1 cellular context compared by ENCODE assay signal in the genomic region with DNA sequence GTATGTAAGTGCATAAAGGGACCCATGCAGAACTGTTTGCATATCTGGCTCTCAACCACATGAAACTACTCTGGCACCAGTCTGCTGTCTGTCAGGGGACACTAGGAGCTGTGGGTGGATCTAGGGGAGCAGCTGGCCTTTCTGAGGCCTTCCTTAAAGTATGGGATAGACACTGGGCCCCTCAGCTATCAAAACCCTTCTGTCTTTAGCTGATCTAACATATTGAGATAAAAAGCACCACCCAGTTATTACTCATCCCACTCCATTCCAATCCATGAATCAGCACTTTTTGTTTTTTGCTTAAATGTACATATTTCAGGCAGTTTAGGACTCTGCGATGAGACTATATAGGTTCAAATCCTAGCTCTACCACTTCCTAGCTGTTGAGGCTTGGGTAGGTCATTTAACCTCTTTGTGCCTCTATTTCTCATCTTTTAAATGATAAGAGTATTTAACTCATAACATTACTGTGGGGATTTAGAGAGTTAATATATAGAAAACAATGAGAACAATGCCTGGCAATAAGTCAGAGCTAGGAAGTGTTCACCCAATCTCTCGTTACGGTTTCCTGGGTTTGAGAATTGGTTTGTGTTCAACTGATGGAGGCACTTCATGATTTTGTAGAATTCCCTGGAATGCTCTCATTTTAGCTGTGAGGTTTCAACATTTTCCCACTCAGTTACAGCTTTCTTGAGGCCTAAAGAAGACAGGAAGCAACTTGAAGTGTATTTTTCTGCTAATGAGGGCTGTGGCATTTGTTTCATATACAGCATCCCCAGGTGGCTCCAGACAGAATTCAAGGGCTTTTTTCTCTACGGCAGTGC.
TF ChIP-seq lines count a peak whose summit lies in the region.

No MANE protein-coding gene starts in this region.

TF ChIP-seq in K562, 482 proteins besides CTCF, POLR2A, EP300 and RAD21 (continued from another document and continues in another):
- TF ChIP-seq, protein P1, sequence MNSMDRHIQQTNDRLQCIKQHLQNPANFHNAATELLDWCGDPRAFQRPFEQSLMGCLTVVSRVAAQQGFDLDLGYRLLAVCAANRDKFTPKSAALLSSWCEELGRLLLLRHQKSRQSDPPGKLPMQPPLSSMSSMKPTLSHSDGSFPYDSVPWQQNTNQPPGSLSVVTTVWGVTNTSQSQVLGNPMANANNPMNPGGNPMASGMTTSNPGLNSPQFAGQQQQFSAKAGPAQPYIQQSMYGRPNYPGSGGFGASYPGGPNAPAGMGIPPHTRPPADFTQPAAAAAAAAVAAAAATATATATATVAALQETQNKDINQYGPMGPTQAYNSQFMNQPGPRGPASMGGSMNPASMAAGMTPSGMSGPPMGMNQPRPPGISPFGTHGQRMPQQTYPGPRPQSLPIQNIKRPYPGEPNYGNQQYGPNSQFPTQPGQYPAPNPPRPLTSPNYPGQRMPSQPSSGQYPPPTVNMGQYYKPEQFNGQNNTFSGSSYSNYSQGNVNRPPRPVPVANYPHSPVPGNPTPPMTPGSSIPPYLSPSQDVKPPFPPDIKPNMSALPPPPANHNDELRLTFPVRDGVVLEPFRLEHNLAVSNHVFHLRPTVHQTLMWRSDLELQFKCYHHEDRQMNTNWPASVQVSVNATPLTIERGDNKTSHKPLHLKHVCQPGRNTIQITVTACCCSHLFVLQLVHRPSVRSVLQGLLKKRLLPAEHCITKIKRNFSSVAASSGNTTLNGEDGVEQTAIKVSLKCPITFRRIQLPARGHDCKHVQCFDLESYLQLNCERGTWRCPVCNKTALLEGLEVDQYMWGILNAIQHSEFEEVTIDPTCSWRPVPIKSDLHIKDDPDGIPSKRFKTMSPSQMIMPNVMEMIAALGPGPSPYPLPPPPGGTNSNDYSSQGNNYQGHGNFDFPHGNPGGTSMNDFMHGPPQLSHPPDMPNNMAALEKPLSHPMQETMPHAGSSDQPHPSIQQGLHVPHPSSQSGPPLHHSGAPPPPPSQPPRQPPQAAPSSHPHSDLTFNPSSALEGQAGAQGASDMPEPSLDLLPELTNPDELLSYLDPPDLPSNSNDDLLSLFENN (IDR thresholded peaks at IDR 0.05; ENCODE audit: low read depth in 2 of 2, low read length in 2 of 2): peak in 1 of 2 experiments; percentile 81; a peak in 2 of 4 replicates
- TF ChIP-seq NONO (IDR thresholded peaks at IDR 0.05; ENCODE audit: low read depth in 2 of 2, low read length in 1 of 2) (no peak), TEAD2 (tag; IDR thresholded peaks at IDR 0.05) (no peak), NR1H2 (CRISPR knock-in tag; IDR thresholded peaks at IDR 0.05) (no peak), ZNF133 (CRISPR knock-in tag; IDR thresholded peaks at IDR 0.05) (no peak), SIRT6 (IDR thresholded peaks at IDR 0.05; ENCODE audit: low read depth, low read length) (no peak), ZNF57 (CRISPR knock-in tag; IDR thresholded peaks at IDR 0.05) (no peak), IRF2 (CRISPR knock-in tag; IDR thresholded peaks at IDR 0.05) (no peak), ARNT (IDR thresholded peaks at IDR 0.05) (peak in 1 of 2 experiments; percentile 63; a peak in 2 of 4 replicates), ZNF561 (CRISPR knock-in tag; conservative IDR thresholded peaks at IDR 0.05) (no peak), HCFC1 (IDR thresholded peaks at IDR 0.05; ENCODE audit: low read depth, low read length) (no peak), POLR2AphosphoS2 (IDR thresholded peaks at IDR 0.05; ENCODE audit: low read length) (no peak), CBFA2T2 (conservative IDR thresholded peaks at IDR 0.05) (peak; percentile 86), MEF2D (tag; conservative IDR thresholded peaks at IDR 0.05; ENCODE audit: low read depth) (no peak), CREB1 (IDR thresholded peaks at IDR 0.05) (peak; percentile 9; the same call in 1 of the 2 replicates), CREB1 (CRISPR knock-in tag; IDR thresholded peaks at IDR 0.05) (no peak), HMG20A (CRISPR knock-in tag; conservative IDR thresholded peaks at IDR 0.05) (no peak), ZNF766 (CRISPR knock-in tag; conservative IDR thresholded peaks at IDR 0.05) (peak; percentile 72; the same call in 1 of the 2 replicates), BRCA1 (IDR thresholded peaks at IDR 0.05) (no peak), BRCA1 (CRISPR knock-in tag; IDR thresholded peaks at IDR 0.05) (no peak), MAZ (CRISPR knock-in tag; conservative IDR thresholded peaks at IDR 0.05 in 1 of 2, IDR thresholded peaks at IDR 0.05 in 1 of 2) (peak in 1 of 2 experiments; percentile 16; a peak in 3 of 4 replicates), ZNF311 (CRISPR knock-in tag; IDR thresholded peaks at IDR 0.05) (no peak), ARID2 (IDR thresholded peaks at IDR 0.05) (no peak), SAP30 (IDR thresholded peaks at IDR 0.05; ENCODE audit: borderline replicate concordance, insufficient read depth, low read depth, low read length, poor library complexity, severe bottlenecking) (no peak), KHSRP (IDR thresholded peaks at IDR 0.05) (no peak), RFX1 (IDR thresholded peaks at IDR 0.05) (no peak)
- TF ChIP-seq, protein P2, sequence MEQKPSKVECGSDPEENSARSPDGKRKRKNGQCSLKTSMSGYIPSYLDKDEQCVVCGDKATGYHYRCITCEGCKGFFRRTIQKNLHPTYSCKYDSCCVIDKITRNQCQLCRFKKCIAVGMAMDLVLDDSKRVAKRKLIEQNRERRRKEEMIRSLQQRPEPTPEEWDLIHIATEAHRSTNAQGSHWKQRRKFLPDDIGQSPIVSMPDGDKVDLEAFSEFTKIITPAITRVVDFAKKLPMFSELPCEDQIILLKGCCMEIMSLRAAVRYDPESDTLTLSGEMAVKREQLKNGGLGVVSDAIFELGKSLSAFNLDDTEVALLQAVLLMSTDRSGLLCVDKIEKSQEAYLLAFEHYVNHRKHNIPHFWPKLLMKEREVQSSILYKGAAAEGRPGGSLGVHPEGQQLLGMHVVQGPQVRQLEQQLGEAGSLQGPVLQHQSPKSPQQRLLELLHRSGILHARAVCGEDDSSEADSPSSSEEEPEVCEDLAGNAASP (IDR thresholded peaks at IDR 0.05): no peak
- TF ChIP-seq, protein P3, sequence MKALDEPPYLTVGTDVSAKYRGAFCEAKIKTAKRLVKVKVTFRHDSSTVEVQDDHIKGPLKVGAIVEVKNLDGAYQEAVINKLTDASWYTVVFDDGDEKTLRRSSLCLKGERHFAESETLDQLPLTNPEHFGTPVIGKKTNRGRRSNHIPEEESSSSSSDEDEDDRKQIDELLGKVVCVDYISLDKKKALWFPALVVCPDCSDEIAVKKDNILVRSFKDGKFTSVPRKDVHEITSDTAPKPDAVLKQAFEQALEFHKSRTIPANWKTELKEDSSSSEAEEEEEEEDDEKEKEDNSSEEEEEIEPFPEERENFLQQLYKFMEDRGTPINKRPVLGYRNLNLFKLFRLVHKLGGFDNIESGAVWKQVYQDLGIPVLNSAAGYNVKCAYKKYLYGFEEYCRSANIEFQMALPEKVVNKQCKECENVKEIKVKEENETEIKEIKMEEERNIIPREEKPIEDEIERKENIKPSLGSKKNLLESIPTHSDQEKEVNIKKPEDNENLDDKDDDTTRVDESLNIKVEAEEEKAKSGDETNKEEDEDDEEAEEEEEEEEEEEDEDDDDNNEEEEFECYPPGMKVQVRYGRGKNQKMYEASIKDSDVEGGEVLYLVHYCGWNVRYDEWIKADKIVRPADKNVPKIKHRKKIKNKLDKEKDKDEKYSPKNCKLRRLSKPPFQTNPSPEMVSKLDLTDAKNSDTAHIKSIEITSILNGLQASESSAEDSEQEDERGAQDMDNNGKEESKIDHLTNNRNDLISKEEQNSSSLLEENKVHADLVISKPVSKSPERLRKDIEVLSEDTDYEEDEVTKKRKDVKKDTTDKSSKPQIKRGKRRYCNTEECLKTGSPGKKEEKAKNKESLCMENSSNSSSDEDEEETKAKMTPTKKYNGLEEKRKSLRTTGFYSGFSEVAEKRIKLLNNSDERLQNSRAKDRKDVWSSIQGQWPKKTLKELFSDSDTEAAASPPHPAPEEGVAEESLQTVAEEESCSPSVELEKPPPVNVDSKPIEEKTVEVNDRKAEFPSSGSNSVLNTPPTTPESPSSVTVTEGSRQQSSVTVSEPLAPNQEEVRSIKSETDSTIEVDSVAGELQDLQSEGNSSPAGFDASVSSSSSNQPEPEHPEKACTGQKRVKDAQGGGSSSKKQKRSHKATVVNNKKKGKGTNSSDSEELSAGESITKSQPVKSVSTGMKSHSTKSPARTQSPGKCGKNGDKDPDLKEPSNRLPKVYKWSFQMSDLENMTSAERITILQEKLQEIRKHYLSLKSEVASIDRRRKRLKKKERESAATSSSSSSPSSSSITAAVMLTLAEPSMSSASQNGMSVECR (CRISPR knock-in tag; IDR thresholded peaks at IDR 0.05): no peak
- TF ChIP-seq, protein P4, sequence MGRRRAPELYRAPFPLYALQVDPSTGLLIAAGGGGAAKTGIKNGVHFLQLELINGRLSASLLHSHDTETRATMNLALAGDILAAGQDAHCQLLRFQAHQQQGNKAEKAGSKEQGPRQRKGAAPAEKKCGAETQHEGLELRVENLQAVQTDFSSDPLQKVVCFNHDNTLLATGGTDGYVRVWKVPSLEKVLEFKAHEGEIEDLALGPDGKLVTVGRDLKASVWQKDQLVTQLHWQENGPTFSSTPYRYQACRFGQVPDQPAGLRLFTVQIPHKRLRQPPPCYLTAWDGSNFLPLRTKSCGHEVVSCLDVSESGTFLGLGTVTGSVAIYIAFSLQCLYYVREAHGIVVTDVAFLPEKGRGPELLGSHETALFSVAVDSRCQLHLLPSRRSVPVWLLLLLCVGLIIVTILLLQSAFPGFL (CRISPR knock-in tag; IDR thresholded peaks at IDR 0.05): no peak
- TF ChIP-seq, protein P5, sequence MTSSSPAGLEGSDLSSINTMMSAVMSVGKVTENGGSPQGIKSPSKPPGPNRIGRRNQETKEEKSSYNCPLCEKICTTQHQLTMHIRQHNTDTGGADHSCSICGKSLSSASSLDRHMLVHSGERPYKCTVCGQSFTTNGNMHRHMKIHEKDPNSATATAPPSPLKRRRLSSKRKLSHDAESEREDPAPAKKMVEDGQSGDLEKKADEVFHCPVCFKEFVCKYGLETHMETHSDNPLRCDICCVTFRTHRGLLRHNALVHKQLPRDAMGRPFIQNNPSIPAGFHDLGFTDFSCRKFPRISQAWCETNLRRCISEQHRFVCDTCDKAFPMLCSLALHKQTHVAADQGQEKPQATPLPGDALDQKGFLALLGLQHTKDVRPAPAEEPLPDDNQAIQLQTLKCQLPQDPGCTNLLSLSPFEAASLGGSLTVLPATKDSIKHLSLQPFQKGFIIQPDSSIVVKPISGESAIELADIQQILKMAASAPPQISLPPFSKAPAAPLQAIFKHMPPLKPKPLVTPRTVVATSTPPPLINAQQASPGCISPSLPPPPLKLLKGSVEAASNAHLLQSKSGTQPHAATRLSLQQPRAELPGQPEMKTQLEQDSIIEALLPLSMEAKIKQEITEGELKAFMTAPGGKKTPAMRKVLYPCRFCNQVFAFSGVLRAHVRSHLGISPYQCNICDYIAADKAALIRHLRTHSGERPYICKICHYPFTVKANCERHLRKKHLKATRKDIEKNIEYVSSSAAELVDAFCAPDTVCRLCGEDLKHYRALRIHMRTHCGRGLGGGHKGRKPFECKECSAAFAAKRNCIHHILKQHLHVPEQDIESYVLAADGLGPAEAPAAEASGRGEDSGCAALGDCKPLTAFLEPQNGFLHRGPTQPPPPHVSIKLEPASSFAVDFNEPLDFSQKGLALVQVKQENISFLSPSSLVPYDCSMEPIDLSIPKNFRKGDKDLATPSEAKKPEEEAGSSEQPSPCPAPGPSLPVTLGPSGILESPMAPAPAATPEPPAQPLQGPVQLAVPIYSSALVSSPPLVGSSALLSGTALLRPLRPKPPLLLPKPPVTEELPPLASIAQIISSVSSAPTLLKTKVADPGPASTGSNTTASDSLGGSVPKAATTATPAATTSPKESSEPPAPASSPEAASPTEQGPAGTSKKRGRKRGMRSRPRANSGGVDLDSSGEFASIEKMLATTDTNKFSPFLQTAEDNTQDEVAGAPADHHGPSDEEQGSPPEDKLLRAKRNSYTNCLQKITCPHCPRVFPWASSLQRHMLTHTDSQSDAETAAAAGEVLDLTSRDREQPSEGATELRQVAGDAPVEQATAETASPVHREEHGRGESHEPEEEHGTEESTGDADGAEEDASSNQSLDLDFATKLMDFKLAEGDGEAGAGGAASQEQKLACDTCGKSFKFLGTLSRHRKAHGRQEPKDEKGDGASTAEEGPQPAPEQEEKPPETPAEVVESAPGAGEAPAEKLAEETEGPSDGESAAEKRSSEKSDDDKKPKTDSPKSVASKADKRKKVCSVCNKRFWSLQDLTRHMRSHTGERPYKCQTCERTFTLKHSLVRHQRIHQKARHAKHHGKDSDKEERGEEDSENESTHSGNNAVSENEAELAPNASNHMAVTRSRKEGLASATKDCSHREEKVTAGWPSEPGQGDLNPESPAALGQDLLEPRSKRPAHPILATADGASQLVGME (CRISPR knock-in tag; IDR thresholded peaks at IDR 0.05): no peak
- TF ChIP-seq, protein P6, sequence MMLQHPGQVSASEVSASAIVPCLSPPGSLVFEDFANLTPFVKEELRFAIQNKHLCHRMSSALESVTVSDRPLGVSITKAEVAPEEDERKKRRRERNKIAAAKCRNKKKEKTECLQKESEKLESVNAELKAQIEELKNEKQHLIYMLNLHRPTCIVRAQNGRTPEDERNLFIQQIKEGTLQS (IDR thresholded peaks at IDR 0.05): peak; percentile 89
- TF ChIP-seq, protein P6 (CRISPR knock-in tag; conservative IDR thresholded peaks at IDR 0.05): no peak
- TF ChIP-seq, protein P7, sequence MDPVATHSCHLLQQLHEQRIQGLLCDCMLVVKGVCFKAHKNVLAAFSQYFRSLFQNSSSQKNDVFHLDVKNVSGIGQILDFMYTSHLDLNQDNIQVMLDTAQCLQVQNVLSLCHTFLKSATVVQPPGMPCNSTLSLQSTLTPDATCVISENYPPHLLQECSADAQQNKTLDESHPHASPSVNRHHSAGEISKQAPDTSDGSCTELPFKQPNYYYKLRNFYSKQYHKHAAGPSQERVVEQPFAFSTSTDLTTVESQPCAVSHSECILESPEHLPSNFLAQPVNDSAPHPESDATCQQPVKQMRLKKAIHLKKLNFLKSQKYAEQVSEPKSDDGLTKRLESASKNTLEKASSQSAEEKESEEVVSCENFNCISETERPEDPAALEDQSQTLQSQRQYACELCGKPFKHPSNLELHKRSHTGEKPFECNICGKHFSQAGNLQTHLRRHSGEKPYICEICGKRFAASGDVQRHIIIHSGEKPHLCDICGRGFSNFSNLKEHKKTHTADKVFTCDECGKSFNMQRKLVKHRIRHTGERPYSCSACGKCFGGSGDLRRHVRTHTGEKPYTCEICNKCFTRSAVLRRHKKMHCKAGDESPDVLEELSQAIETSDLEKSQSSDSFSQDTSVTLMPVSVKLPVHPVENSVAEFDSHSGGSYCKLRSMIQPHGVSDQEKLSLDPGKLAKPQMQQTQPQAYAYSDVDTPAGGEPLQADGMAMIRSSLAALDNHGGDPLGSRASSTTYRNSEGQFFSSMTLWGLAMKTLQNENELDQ (CRISPR knock-in tag; IDR thresholded peaks at IDR 0.05; ENCODE audit: borderline replicate concordance): no peak
- TF ChIP-seq, protein P8, sequence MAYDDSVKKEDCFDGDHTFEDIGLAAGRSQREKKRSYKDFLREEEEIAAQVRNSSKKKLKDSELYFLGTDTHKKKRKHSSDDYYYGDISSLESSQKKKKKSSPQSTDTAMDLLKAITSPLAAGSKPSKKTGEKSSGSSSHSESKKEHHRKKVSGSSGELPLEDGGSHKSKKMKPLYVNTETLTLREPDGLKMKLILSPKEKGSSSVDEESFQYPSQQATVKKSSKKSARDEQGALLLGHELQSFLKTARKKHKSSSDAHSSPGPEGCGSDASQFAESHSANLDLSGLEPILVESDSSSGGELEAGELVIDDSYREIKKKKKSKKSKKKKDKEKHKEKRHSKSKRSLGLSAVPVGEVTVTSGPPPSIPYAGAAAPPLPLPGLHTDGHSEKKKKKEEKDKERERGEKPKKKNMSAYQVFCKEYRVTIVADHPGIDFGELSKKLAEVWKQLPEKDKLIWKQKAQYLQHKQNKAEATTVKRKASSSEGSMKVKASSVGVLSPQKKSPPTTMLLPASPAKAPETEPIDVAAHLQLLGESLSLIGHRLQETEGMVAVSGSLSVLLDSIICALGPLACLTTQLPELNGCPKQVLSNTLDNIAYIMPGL (CRISPR knock-in tag; IDR thresholded peaks at IDR 0.05): no peak
